In the genomic region with DNA sequence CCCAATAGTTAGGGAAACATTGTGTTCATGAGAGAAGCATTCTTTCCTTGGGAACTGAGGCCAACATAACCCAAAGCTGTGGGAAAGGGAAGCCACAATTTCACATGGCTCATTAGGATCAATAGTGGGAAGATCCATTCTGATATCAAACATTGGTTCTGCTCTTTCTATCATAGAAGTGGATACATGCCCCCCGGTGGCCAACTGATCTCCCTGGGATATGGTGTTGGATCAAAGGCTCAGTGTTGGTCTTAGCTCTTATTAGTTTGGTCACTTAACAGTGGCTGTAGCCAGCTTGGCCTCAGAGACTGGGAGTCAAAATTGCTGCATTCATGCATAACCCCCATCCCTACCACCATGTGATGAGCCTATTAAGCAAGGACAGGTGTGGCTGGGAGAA, we compare ENCODE assay signal across 19 cellular contexts. TPM values are rescaled to one million over a fixed set of nuclear protein-coding genes. Genes with fewer than 3 reads are reported as not detected.
A peak's percentile ranks its signal among the peaks of the same experiment; 100 is the strongest.
DNase-seq lines count a peak whose midpoint lies in the region; ATAC-seq and TF ChIP-seq lines count a peak whose summit lies in the region.
"Had no signal": no experiment of that assay in that cellular context is flagged by ENCODE, and none has a peak within 500 bp of the region (broad histone marks: within the 10 kb centered on the region; RNA-seq: fewer than 3 reads in every experiment).

No MANE protein-coding gene starts in this region.

- no peak overlapping the region for H3K4me3 Mint-ChIP-seq in central memory CD8-positive, alpha-beta T cell

- no peaks in the 10 kb centered on the region for H3K9me2 ChIP-seq in OCI-LY7 (ENCODE audit: insufficient read depth, low read length)

- no peak overlapping the region for H3K4me2 ChIP-seq in OCI-LY7 (ENCODE audit: low read length)

- H3K27ac ChIP-seq in OCI-LY7 (ENCODE audit: low read depth, low read length, poor library complexity, severe bottlenecking): no peak overlapping the region
- H3K27ac ChIP-seq: C4-2B had no signal

- CTCF ChIA-PET in OCI-LY7 (lab: Charles Lee; ENCODE audit: unreplicated experiment): no interaction called here

- ATAC-seq in central memory CD8-positive, alpha-beta T cell (replicated peaks; ENCODE audit: extremely low read depth, poor library complexity, severe bottlenecking): no peak
- ATAC-seq in HG02571 (IDR thresholded peaks at IDR 0.05; ENCODE audit: unreplicated experiment): no peak

- no peak overlapping the region for H3K4me3 ChIP-seq in OCI-LY7 (ENCODE audit: low read depth, low read length, poor library complexity, severe bottlenecking)
- H3K4me3 ChIP-seq: HAP-1 had no signal

- no peak overlapping the region for H2AFZ ChIP-seq in OCI-LY7 (ENCODE audit: low read length)

- H3K36me3 Mint-ChIP-seq in central memory CD8-positive, alpha-beta T cell (ENCODE audit: insufficient read depth): peaks cover 10% of the 10 kb centered on the region

- intact Hi-C loops in OCI-LY7 (cut with micrococcal nuclease; ENCODE audit: unreplicated experiment): loop anchor here (5.0 kb wide), 1 partner anchor 113 kb away; no protein-coding TSS in a partner anchor

- H3K9me3 Mint-ChIP-seq in central memory CD8-positive, alpha-beta T cell: peaks cover 6% of the 10 kb centered on the region

- H3K27ac Mint-ChIP-seq in central memory CD8-positive, alpha-beta T cell (ENCODE audit: low read depth): peak overlapping the region; percentile 22

- POLR2A ChIA-PET in OCI-LY7 (lab: Charles Lee): no interaction called here

- H3K9me3 ChIP-seq in OCI-LY7 (ENCODE audit: low read length): 0 out of 2 replicates have a peak, but pooled peaks cover 11% of the 10 kb centered on the region
- H3K9me3 ChIP-seq: HAP-1 had no signal

- in situ Hi-C loops in GM13976 (cut with MboI; ENCODE audit: low sequenced_read_pairs, unreplicated experiment): no loop called here

- H3K79me2 ChIP-seq in OCI-LY7 (ENCODE audit: insufficient read depth, low read depth, low read length): no peaks in the 10 kb centered on the region

- DNase-seq in stimulated activated CD4-positive, alpha-beta T cell treated with anti-CD3 and anti-CD28 coated beads, Interleukin-15, amount 100 ng/mL, for 24 hours: peak; percentile 27
- DNase-seq in stimulated activated CD4-positive, alpha-beta T cell treated with anti-CD3 and anti-CD28 coated beads, Interleukin-4, amount 100 ng/mL, for 24 hours: no peak
- DNase-seq in OCI-LY7 (ENCODE audit: low spot score): no peak
- no peak for DNase-seq in central memory CD8-positive, alpha-beta T cell (ENCODE audit: low spot score in 2 of 2)
- no peak for DNase-seq in GM10266 (ENCODE audit: extremely low spot score)
- no peak for DNase-seq in GM13976 (ENCODE audit: low spot score)
- DNase-seq: ACHN; AML-193; NCI-H1092 treated with DMSO at 0.1 percent for 48 hours; NCI-H1694; NCI-H748 treated with DMSO at 0.1 percent for 48 hours; NK-92 treated with Interleukin-12 subunit alpha and Interleukin-12 subunit beta, amount 100 ng/mL, for 24 hours; Right ventricle myocardium superior had no signal

- H3K4me1 ChIP-seq in OCI-LY7 (ENCODE audit: insufficient read depth, low read length, poor library complexity, severe bottlenecking): no peaks in the 10 kb centered on the region
- H3K4me1 ChIP-seq: Caco-2, HAP-1 had no signal

- BruUV-seq in OCI-LY7 (replicated peaks; lab: Mats Ljungman, UMichigan): no TSS peak

- H3K27me3 Mint-ChIP-seq in central memory CD8-positive, alpha-beta T cell: no peaks in the 10 kb centered on the region

- H3K4me1 Mint-ChIP-seq in central memory CD8-positive, alpha-beta T cell: peaks cover 35% of the 10 kb centered on the region

- no peaks in the 10 kb centered on the region for H4K20me1 ChIP-seq in OCI-LY7 (ENCODE audit: insufficient read depth, low read length)

- no peaks in the 10 kb centered on the region for H3K36me3 ChIP-seq in OCI-LY7 (ENCODE audit: insufficient read depth, low read length)
- H3K36me3 ChIP-seq: HAP-1 had no signal

- peak; percentile 26; the same call in 1 of the 2 replicates for TF ChIP-seq CTCF in OCI-LY7 (conservative IDR thresholded peaks at IDR 0.05; ENCODE audit: low read length)
- TF ChIP-seq CTCF in GM10266 (IDR thresholded peaks at IDR 0.05; ENCODE audit: control insufficient read depth, insufficient read depth, low read depth, missing control alignments): no peak
- no peak for TF ChIP-seq CTCF in GM13976 (IDR thresholded peaks at IDR 0.05; ENCODE audit: borderline replicate concordance, control extremely low read depth, extremely low read depth, insufficient read depth, missing control alignments)

RNA-seq across cellular contexts. Expression of a gene that starts 6.7 kb away (rescaled TPM):
- total RNA-seq in OCI-LY7 (2014; rRNA removed; shearing (Covaris generic)): not detected in 2 replicates
- total RNA-seq in OCI-LY7 (2022): not detected in 2 replicates
- total RNA-seq: Caco-2, LHCN-M2, NCI-H460 had no signal

RNA-seq across cellular contexts. Expression of a gene that starts 45.8 kb away (rescaled TPM):
- not detected in 2 replicates for total RNA-seq in OCI-LY7 (2014; rRNA removed; shearing (Covaris generic))
- not detected in 2 replicates for total RNA-seq in OCI-LY7 (2022)
- total RNA-seq: Caco-2, LHCN-M2, NCI-H460 had no signal
